9 cellular contexts compared by ENCODE assay signal in genomic region chr22:19523240-19524169, GRCh38. TPM values are rescaled to one million over a fixed set of nuclear protein-coding genes. Genes with fewer than 3 reads are reported as not detected.
A peak's percentile ranks its signal among the peaks of the same experiment; 100 is the strongest.
DNase-seq lines count a peak whose midpoint lies in the region; ATAC-seq and TF ChIP-seq lines count a peak whose summit lies in the region.
"Had no signal": no experiment of that assay in that cellular context is flagged by ENCODE, and none has a peak within 500 bp of the region (broad histone marks: within the 10 kb centered on the region; RNA-seq: fewer than 3 reads in every experiment).

No MANE protein-coding gene starts in this region.

- WGBS in ovary, 3 donors: 1 to 2% (median 1%) methylated on average over 90 to 99 of the region's 99 CpGs

- no peaks in the 10 kb centered on the region for H3K27me3 ChIP-seq in ovary

- DNase-seq in NCI-H1092 treated with DMSO at 0.1 percent for 48 hours (lab: John Stamatoyannopoulos, UW) (peak; percentile 24), NCI-H1092 (lab: John Stamatoyannopoulos, UW) (no peak), fibroblast of mammary gland (ENCODE audit: low read depth) (peak; percentile 21), ovary (no peak), OCI-M2 (lab: John Stamatoyannopoulos, UW; ENCODE audit: unreplicated experiment) (no peak)

- intact Hi-C loops in ovary (cut with DNase I): no loop called here

- H3K4me3 ChIP-seq in fibroblast of mammary gland (ENCODE audit: control insufficient read depth, low read depth, low read length): no peak overlapping the region
- peak overlapping the region; percentile 20 for H3K4me3 ChIP-seq in ovary
- H3K4me3 ChIP-seq: BLaER1 had no signal

- H3K9me3 ChIP-seq in ovary: no peaks in the 10 kb centered on the region
- H3K9me3 ChIP-seq: BLaER1 had no signal

- no peak for TF ChIP-seq POLR2A in ovary (IDR thresholded peaks at IDR 0.05)

- H3K36me3 ChIP-seq in ovary: no peaks in the 10 kb centered on the region

- H3K27ac ChIP-seq in VCaP: peak overlapping the region; percentile 59; the same call in 1 of the 2 replicates
- H3K27ac ChIP-seq in ovary: no peak overlapping the region
- H3K27ac ChIP-seq: BLaER1 had no signal

- TF ChIP-seq EP300 in ovary (IDR thresholded peaks at IDR 0.05): no peak

- no peak for TF ChIP-seq CTCF in VCaP (conservative IDR thresholded peaks at IDR 0.05)
- no peak for TF ChIP-seq CTCF in fibroblast of mammary gland (conservative IDR thresholded peaks at IDR 0.05; ENCODE audit: control insufficient read depth, insufficient read depth, low read depth, low read length)
- TF ChIP-seq CTCF in ovary (IDR thresholded peaks at IDR 0.05): no peak

- no peaks in the 10 kb centered on the region for H3K4me1 ChIP-seq in ovary (ENCODE audit: insufficient read depth)
- H3K4me1 ChIP-seq: BLaER1 had no signal

- ATAC-seq in HG03378 (IDR thresholded peaks at IDR 0.05; ENCODE audit: unreplicated experiment) (no peak), HG03520 (IDR thresholded peaks at IDR 0.05; ENCODE audit: unreplicated experiment) (no peak)

RNA-seq across cellular contexts. Expression of gene CLDN5, which starts 0.7 kb away (rescaled TPM):
- total RNA-seq in ovary: 10 to 100 TPM; 16.4 to 62.7 (median 35.6) TPM
- polyA plus RNA-seq in ovary: 100 to 1,000 TPM in 1 of 2 donors, under 1 TPM in 1; 0.48 to 211 TPM

RNA-seq across cellular contexts. Expression of gene CDC45, which starts 43.8 kb away (rescaled TPM):
- total RNA-seq in ovary: 1 to 10 TPM in 2 of 7 donors, under 1 TPM in 2, not detected in 3; 0.87 to 2.2 (median 1.1) TPM
- 1 to 10 TPM in 1 of 2 donors, under 1 TPM in 1; 0.46 to 1.4 TPM for polyA plus RNA-seq in ovary

RNA-seq across cellular contexts. Expression of gene UFD1, which starts 44.5 kb away (rescaled TPM):
- total RNA-seq in ovary: 10 to 100 TPM; 19.9 to 52.9 (median 32.6) TPM
- polyA plus RNA-seq in ovary: 10 to 100 TPM; 57.5 to 84.5 TPM

Comparison
In these comparisons a context has a peak if more than half of its experiments do, and no peak if none do; other contexts are left out.
1. DNase-seq: peak in NCI-H1092 treated with DMSO at 0.1 percent for 48 hours (single experiment) and fibroblast of mammary gland (single experiment); none in NCI-H1092 (single experiment), ovary (0 of 5) and OCI-M2 (single experiment).